In genomic region chr15:40348471-40348864, GRCh38 we compare ENCODE assay signal across 17 cellular contexts. TPM values are rescaled to one million over a fixed set of nuclear protein-coding genes. Genes with fewer than 3 reads are reported as not detected.
"Had no signal": no experiment of that assay in that cellular context is flagged by ENCODE, and none has a peak within 500 bp of the region (broad histone marks: within the 10 kb centered on the region; RNA-seq: fewer than 3 reads in every experiment).

No MANE protein-coding gene starts in this region.

- H3K9me3 Mint-ChIP-seq: activated naive CD4-positive, alpha-beta T cell treated with anti-CD3 and anti-CD28 coated beads, Interleukin-2, amount 50 U/mL, for 24 hours; endodermal cell; natural killer cell treated with Interleukin-12 subunit alpha and Interleukin-12 subunit beta and Interleukin-15 and Interleukin-18, amount 100 ng/mL, for 72 hours had no signal

- H3K36me3 Mint-ChIP-seq: activated naive CD4-positive, alpha-beta T cell treated with anti-CD3 and anti-CD28 coated beads, Interleukin-2, amount 50 U/mL, for 24 hours; natural killer cell treated with Interleukin-12 subunit alpha and Interleukin-12 subunit beta and Interleukin-15 and Interleukin-18, amount 100 ng/mL, for 72 hours had no signal

- ATAC-seq: lower lobe of right lung; natural killer cell treated with Interleukin-12 subunit alpha and Interleukin-12 subunit beta and Interleukin-15 and Interleukin-18, amount 100 ng/mL, for 72 hours; psoas muscle had no signal

- H3K27ac ChIP-seq: brain microvascular endothelial cell, lower lobe of right lung, psoas muscle had no signal

- H3K4me3 ChIP-seq: lower lobe of right lung, psoas muscle had no signal

- H3K27ac Mint-ChIP-seq: activated naive CD4-positive, alpha-beta T cell treated with anti-CD3 and anti-CD28 coated beads, Interleukin-2, amount 50 U/mL, for 24 hours; endodermal cell; natural killer cell treated with Interleukin-12 subunit alpha and Interleukin-12 subunit beta and Interleukin-15 and Interleukin-18, amount 100 ng/mL, for 72 hours had no signal

- H3K4me1 Mint-ChIP-seq: activated naive CD4-positive, alpha-beta T cell treated with anti-CD3 and anti-CD28 coated beads, Interleukin-2, amount 50 U/mL, for 24 hours had no signal

- H3K27me3 ChIP-seq: brain microvascular endothelial cell had no signal

- H3K36me3 ChIP-seq: brain microvascular endothelial cell, lower lobe of right lung had no signal

- H3K9me3 ChIP-seq: lower lobe of right lung, psoas muscle had no signal

- H3K27me3 Mint-ChIP-seq: activated naive CD4-positive, alpha-beta T cell treated with anti-CD3 and anti-CD28 coated beads, Interleukin-2, amount 50 U/mL, for 24 hours; natural killer cell treated with Interleukin-12 subunit alpha and Interleukin-12 subunit beta and Interleukin-15 and Interleukin-18, amount 100 ng/mL, for 72 hours had no signal

- DNase-seq: activated CD4-positive, alpha-beta T cell treated with anti-CD3 and anti-CD28 coated beads, Interleukin-2, amount 50 U/mL, for 4 hours; activated CD4-positive, CD25-positive, alpha-beta regulatory T cell treated with anti-CD3 and anti-CD28 coated beads, Interleukin-2, amount 50 U/mL, for 72 hours; activated T-cell treated with anti-CD3 and anti-CD28 coated beads, Interleukin-2, amount 50 U/mL, for 1 hour; amniotic stem cell; brain microvascular endothelial cell; dermis blood vessel endothelial cell; endodermal cell; erythroblast; hypothalamus; lower lobe of right lung; psoas muscle; stimulated activated CD4-positive, alpha-beta T cell treated with anti-CD3 and anti-CD28 coated beads, Interleukin-4, amount 100 ng/mL, for 1 hour; stimulated activated CD8-positive, alpha-beta memory T cell treated with anti-CD3 and anti-CD28 coated beads, Interleukin-4, amount 100 ng/mL, for 48 hours had no signal

- H3K4me3 Mint-ChIP-seq: activated naive CD4-positive, alpha-beta T cell treated with anti-CD3 and anti-CD28 coated beads, Interleukin-2, amount 50 U/mL, for 24 hours; endodermal cell; natural killer cell treated with Interleukin-12 subunit alpha and Interleukin-12 subunit beta and Interleukin-15 and Interleukin-18, amount 100 ng/mL, for 72 hours had no signal

RNA-seq across cellular contexts. Expression of gene PHGR1, which starts 2.4 kb away (rescaled TPM):
- total RNA-seq: dermis blood vessel endothelial cell; endodermal cell; glomerular endothelial cell; lower lobe of right lung; natural killer cell treated with Interleukin-12 subunit alpha and Interleukin-12 subunit beta and Interleukin-15 and Interleukin-18, amount 100 ng/mL, for 72 hours; osteoblast; psoas muscle had no signal
